In genomic region chr11:4393209-4394196, GRCh38 we compare ENCODE assay signal across 8 cellular contexts. TPM values are rescaled to one million over a fixed set of nuclear protein-coding genes. Genes with fewer than 3 reads are reported as not detected.
DNase-seq lines count a peak whose midpoint lies in the region; ATAC-seq and TF ChIP-seq lines count a peak whose summit lies in the region.

TRIM21 (minus strand) TSS chr11:4393702; CDS start chr11:4390409, 3,293 bp downstream.

- no peak for TF ChIP-seq POLR2A in lower leg skin (IDR thresholded peaks at IDR 0.05)

- POLR2A ChIA-PET in AG04449 (lab: Yijun Ruan, JAX): no interaction called here

- CTCF ChIA-PET in AG04449 (lab: Yijun Ruan, JAX): interaction anchor here (1.1 kb wide), 1 partner anchor 10 kb away, joined by 3 read pairs; no protein-coding TSS in a partner anchor

- H3K4me3 ChIP-seq in AG04449 (ENCODE audit: low read depth, low read length): peak within 1 kb of the TSS; percentile 95
- peak within 1 kb of the TSS; percentile 97 for H3K4me3 ChIP-seq in lower leg skin (ENCODE audit: low read depth, poor library complexity, severe bottlenecking)

- 10 to 14% methylated on average over 24 of the region's 24 CpGs for WGBS in lower leg skin, 2 donors

- peak; percentile 31 for DNase-seq in AG04449 (ENCODE audit: low read depth, low spot score)
- DNase-seq in NCI-H526 treated with DMSO at 0.1 percent for 48 hours (lab: John Stamatoyannopoulos, UW): peak; percentile 51
- peak; percentile 90 to 93 for DNase-seq in activated CD4-positive, alpha-beta T cell treated with anti-CD3 and anti-CD28 coated beads, Interleukin-2, amount 50 U/mL, for 4 hours
- peak; percentile 82 for DNase-seq in ecto neural progenitor cell (ENCODE audit: low spot score)
- peak; percentile 85 to 95 for DNase-seq in lower leg skin (ENCODE audit: low spot score in 2 of 2)
- peak; percentile 79 to 83 for DNase-seq in stimulated activated CD4-positive, alpha-beta T cell treated with anti-CD3 and anti-CD28 coated beads, Interleukin-4, amount 100 ng/mL, for 48 hours (ENCODE audit: low read depth in 2 of 2)

- ATAC-seq in GM18861 (IDR thresholded peaks at IDR 0.05; ENCODE audit: unreplicated experiment): peak; percentile 98
- ATAC-seq in HG03097 (IDR thresholded peaks at IDR 0.05; ENCODE audit: low FRiP score, unreplicated experiment): peak; percentile 100

- intact Hi-C loops in lower leg skin (cut with DNase I; ENCODE audit: low total_unique reads): no loop called here

- TF ChIP-seq CTCF in AG04449 (IDR thresholded peaks at IDR 0.05; ENCODE audit: insufficient read depth, low read length, missing control alignments) (no peak), lower leg skin (IDR thresholded peaks at IDR 0.05) (no peak)

RNA-seq across cellular contexts. Expression of gene TRIM21, which starts in this region (rescaled TPM):
- 10 to 100 TPM in 3 of 4 donors, 1 to 10 TPM in 1; 7.0 to 12.7 (median 12.3) TPM for total RNA-seq in lower leg skin

Comparison
In these comparisons a context has a peak if more than half of its experiments do, and no peak if none do; other contexts are left out.
1. Peak in every context shown above with its lines: DNase-seq, ATAC-seq and H3K4me3 ChIP-seq.
2. DNase-seq: peak in every context shown above with its lines; median percentile 92 in activated CD4-positive, alpha-beta T cell treated with anti-CD3 and anti-CD28 coated beads, Interleukin-2, amount 50 U/mL, for 4 hours; 90 in lower leg skin; 82 in ecto neural progenitor cell; 81 in stimulated activated CD4-positive, alpha-beta T cell treated with anti-CD3 and anti-CD28 coated beads, Interleukin-4, amount 100 ng/mL, for 48 hours; 51 in NCI-H526 treated with DMSO at 0.1 percent for 48 hours; 31 in AG04449.